20 cellular contexts compared by ENCODE assay signal in the genomic region with DNA sequence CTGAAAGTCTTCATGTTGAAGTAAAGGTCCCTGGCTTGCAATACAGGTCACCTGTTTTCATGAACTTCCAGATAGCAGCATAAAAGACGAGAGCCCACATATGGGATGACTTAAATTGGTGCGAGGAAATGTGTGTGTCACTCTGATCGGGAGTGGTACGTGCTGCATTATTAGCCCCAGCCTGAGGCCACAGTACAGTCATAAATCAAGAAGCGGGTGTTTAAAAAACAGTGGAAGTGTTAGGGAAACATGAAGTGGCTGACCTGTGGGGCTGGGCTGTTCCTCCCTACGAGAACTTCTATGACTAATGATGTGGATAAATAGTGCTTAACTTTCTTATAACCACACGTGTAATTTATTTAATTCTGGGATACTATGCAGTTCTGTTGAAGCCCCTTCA. TPM values are rescaled to one million over a fixed set of nuclear protein-coding genes. Genes with fewer than 3 reads are reported as not detected.
DNase-seq lines count a peak whose midpoint lies in the region; ATAC-seq and TF ChIP-seq lines count a peak whose summit lies in the region.
"Had no signal": no experiment of that assay in that cellular context is flagged by ENCODE, and none has a peak within 500 bp of the region (broad histone marks: within the 10 kb centered on the region; RNA-seq: fewer than 3 reads in every experiment).

No MANE protein-coding gene starts in this region.

- no peak for TF ChIP-seq CTCF in fibroblast of villous mesenchyme (IDR thresholded peaks at IDR 0.05; ENCODE audit: insufficient read depth, low read depth, low read length)

- no peaks in the 10 kb centered on the region for H3K36me3 Mint-ChIP-seq in stimulated activated effector memory CD8-positive, alpha-beta T cell treated with anti-CD3 and anti-CD28 coated beads, Interleukin-12 subunit alpha, Interleukin-12 subunit beta, amount 100 ng/mL, for 72 hours
- H3K36me3 Mint-ChIP-seq: CD4-positive, CD25-positive, alpha-beta regulatory T cell had no signal

- no peaks in the 10 kb centered on the region for H3K36me3 ChIP-seq in H7 (replicated peaks; ENCODE audit: control insufficient read depth, insufficient read depth, low read length)
- no peaks in the 10 kb centered on the region for H3K36me3 ChIP-seq in effector memory CD4-positive, alpha-beta T cell (ENCODE audit: control insufficient read depth, insufficient read depth, low read length)
- H3K36me3 ChIP-seq: HAP-1, neutrophil, right lobe of liver had no signal

- H3K9me3 ChIP-seq in effector memory CD4-positive, alpha-beta T cell (ENCODE audit: control insufficient read depth, low read length): no peaks in the 10 kb centered on the region
- H3K9me3 ChIP-seq: HAP-1, neutrophil, right lobe of liver had no signal

- peak; percentile 28 for ATAC-seq in stimulated activated effector memory CD8-positive, alpha-beta T cell treated with anti-CD3 and anti-CD28 coated beads, Interleukin-12 subunit alpha, Interleukin-12 subunit beta, amount 100 ng/mL, for 72 hours
- no peak for ATAC-seq in HG03457 (IDR thresholded peaks at IDR 0.05; ENCODE audit: unreplicated experiment)
- ATAC-seq: activated naive CD4-positive, alpha-beta T cell treated with anti-CD3 and anti-CD28 coated beads, Interleukin-2, amount 50 U/mL, for 72 hours; effector memory CD8-positive, alpha-beta T cell; right lobe of liver had no signal

- H3K4me3 Mint-ChIP-seq in stimulated activated effector memory CD8-positive, alpha-beta T cell treated with anti-CD3 and anti-CD28 coated beads, Interleukin-12 subunit alpha, Interleukin-12 subunit beta, amount 100 ng/mL, for 72 hours: no peak overlapping the region
- H3K4me3 Mint-ChIP-seq: activated CD4-positive, alpha-beta T cell treated with anti-CD3 and anti-CD28 coated beads, Interleukin-2, amount 10 ng/mL, durations not matched to agents 7 days and 5 days; effector memory CD8-positive, alpha-beta T cell had no signal

- H3K9me3 Mint-ChIP-seq in stimulated activated effector memory CD8-positive, alpha-beta T cell treated with anti-CD3 and anti-CD28 coated beads, Interleukin-12 subunit alpha, Interleukin-12 subunit beta, amount 100 ng/mL, for 72 hours: peaks cover 5% of the 10 kb centered on the region
- H3K9me3 Mint-ChIP-seq: effector memory CD8-positive, alpha-beta T cell had no signal

- no peaks in the 10 kb centered on the region for H3K4me1 Mint-ChIP-seq in stimulated activated effector memory CD8-positive, alpha-beta T cell treated with anti-CD3 and anti-CD28 coated beads, Interleukin-12 subunit alpha, Interleukin-12 subunit beta, amount 100 ng/mL, for 72 hours
- H3K4me1 Mint-ChIP-seq: CD4-positive, CD25-positive, alpha-beta regulatory T cell had no signal

- H3K4me3 ChIP-seq in fibroblast of villous mesenchyme (ENCODE audit: low read depth, low read length): no peak overlapping the region
- no peak overlapping the region for H3K4me3 ChIP-seq in H7 (ENCODE audit: insufficient read depth, low read depth, low read length)
- no peak overlapping the region for H3K4me3 ChIP-seq in effector memory CD4-positive, alpha-beta T cell (ENCODE audit: insufficient read depth, low read depth, low read length, poor library complexity, severe bottlenecking)
- H3K4me3 ChIP-seq: HAP-1, right lobe of liver, SK-N-MC had no signal

- no peak overlapping the region for H3K27ac Mint-ChIP-seq in stimulated activated effector memory CD8-positive, alpha-beta T cell treated with anti-CD3 and anti-CD28 coated beads, Interleukin-12 subunit alpha, Interleukin-12 subunit beta, amount 100 ng/mL, for 72 hours
- H3K27ac Mint-ChIP-seq: activated CD4-positive, alpha-beta T cell treated with anti-CD3 and anti-CD28 coated beads, Interleukin-2, amount 10 ng/mL, durations not matched to agents 7 days and 5 days; activated naive CD4-positive, alpha-beta T cell treated with anti-CD3 and anti-CD28 coated beads, Interleukin-2, amount 50 U/mL, for 72 hours; CD4-positive, CD25-positive, alpha-beta regulatory T cell; effector memory CD8-positive, alpha-beta T cell had no signal

- H3K4me1 ChIP-seq in effector memory CD4-positive, alpha-beta T cell (ENCODE audit: control insufficient read depth, insufficient read depth, low read length, poor library complexity, severe bottlenecking): no peaks in the 10 kb centered on the region
- H3K4me1 ChIP-seq: HAP-1, right lobe of liver had no signal

- no peaks in the 10 kb centered on the region for H3K27me3 ChIP-seq in H7 (ENCODE audit: control insufficient read depth, insufficient read depth, low read length)
- H3K27me3 ChIP-seq in effector memory CD4-positive, alpha-beta T cell (replicated peaks; ENCODE audit: control insufficient read depth, insufficient read depth, low read length, poor library complexity, severe bottlenecking): no peaks in the 10 kb centered on the region
- H3K27me3 ChIP-seq: neutrophil, right lobe of liver had no signal

- no peak overlapping the region for H3K27ac ChIP-seq in effector memory CD4-positive, alpha-beta T cell (ENCODE audit: insufficient read depth, low read length, poor library complexity, severe bottlenecking)
- H3K27ac ChIP-seq: neutrophil, right lobe of liver, SK-N-MC had no signal

- peak; percentile 14 for DNase-seq in SHP77 treated with DMSO at 0.1 percent for 48 hours (lab: John Stamatoyannopoulos, UW)
- DNase-seq in SHP77 (lab: John Stamatoyannopoulos, UW): no peak
- DNase-seq in NCI-H774 (lab: John Stamatoyannopoulos, UW): peak; percentile 23
- DNase-seq in fibroblast of villous mesenchyme (ENCODE audit: low read depth): peak; percentile 64
- no peak for DNase-seq in stimulated activated effector memory CD8-positive, alpha-beta T cell treated with anti-CD3 and anti-CD28 coated beads, Interleukin-12 subunit alpha, Interleukin-12 subunit beta, amount 100 ng/mL, for 72 hours (ENCODE audit: low spot score in 2 of 2)
- DNase-seq in H7: no peak
- DNase-seq in effector memory CD4-positive, alpha-beta T cell: no peak
- DNase-seq: activated CD4-positive, alpha-beta T cell treated with anti-CD3 and anti-CD28 coated beads, Interleukin-2, amount 10 ng/mL, durations not matched to agents 7 days and 5 days; caudate nucleus; CD4-positive, CD25-positive, alpha-beta regulatory T cell; effector memory CD8-positive, alpha-beta T cell; Karpas-422; NCI-H1436; right lobe of liver; stimulated activated CD4-positive, alpha-beta T cell treated with anti-CD3 and anti-CD28 coated beads, Interleukin-2, amount 100 ng/mL, for 48 hours had no signal

RNA-seq across cellular contexts. Expression of a gene that starts 24.4 kb away (rescaled TPM):
- total RNA-seq in fibroblast of villous mesenchyme: 17.7 and 18.7 TPM in 2 replicates
- 29.7 and 31.7 TPM in 2 replicates for total RNA-seq in H7 (2014; rRNA removed; shearing (Covaris generic))

RNA-seq across cellular contexts. Expression of a gene that starts 53.3 kb away (rescaled TPM):
- total RNA-seq in fibroblast of villous mesenchyme: not detected in 2 replicates
- total RNA-seq in H7 (2014; rRNA removed; shearing (Covaris generic)): not detected in 2 replicates
- total RNA-seq: activated CD4-positive, alpha-beta T cell treated with anti-CD3 and anti-CD28 coated beads, Interleukin-2, amount 10 ng/mL, durations not matched to agents 7 days and 5 days; activated naive CD4-positive, alpha-beta T cell treated with anti-CD3 and anti-CD28 coated beads, Interleukin-2, amount 50 U/mL, for 72 hours; CD4-positive, CD25-positive, alpha-beta regulatory T cell; right lobe of liver had no signal

Comparison
In these comparisons a context has a peak if more than half of its experiments do, and no peak if none do; other contexts are left out.
1. DNase-seq: peak in SHP77 treated with DMSO at 0.1 percent for 48 hours (single experiment), NCI-H774 (single experiment) and fibroblast of villous mesenchyme (single experiment); none in SHP77 (0 of 2), stimulated activated effector memory CD8-positive, alpha-beta T cell treated with anti-CD3 and anti-CD28 coated beads, Interleukin-12 subunit alpha, Interleukin-12 subunit beta, amount 100 ng/mL, for 72 hours (0 of 2), H7 (single experiment) and effector memory CD4-positive, alpha-beta T cell (0 of 3).